17 cellular contexts compared by ENCODE assay signal in the genomic region with DNA sequence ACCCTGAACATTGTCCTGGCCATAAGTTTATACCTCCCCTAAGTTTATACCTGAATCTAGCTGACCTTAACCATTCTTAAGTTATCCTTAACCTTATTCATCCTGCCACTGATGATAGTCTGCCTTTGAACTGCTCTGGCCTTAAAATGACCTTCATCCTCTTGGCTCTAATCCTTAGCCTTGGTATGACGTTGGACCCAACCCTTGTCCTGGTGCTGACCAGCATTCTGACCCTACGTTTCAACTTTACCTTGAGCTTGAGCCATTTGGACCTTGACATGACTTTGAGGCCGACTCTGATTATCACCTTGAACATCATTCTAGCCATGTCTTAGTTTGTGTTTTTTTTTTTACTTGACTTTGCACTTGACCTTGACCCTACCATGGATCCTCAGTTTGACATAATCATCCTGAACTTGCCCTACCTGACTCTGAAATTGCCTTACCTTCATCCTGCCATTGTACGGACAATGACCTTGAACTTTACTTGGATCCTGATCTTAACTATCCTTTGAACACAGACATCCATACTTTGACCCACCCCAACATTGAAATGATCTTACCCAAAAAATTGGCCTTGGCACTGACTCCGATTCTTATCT.
A peak's percentile ranks its signal among the peaks of the same experiment; 100 is the strongest.
DNase-seq lines count a peak whose midpoint lies in the region; ATAC-seq and TF ChIP-seq lines count a peak whose summit lies in the region.
"Had no signal": no experiment of that assay in that cellular context is flagged by ENCODE, and none has a peak within 500 bp of the region (broad histone marks: within the 10 kb centered on the region; RNA-seq: fewer than 3 reads in every experiment).

No MANE protein-coding gene starts in this region.

- DNase-seq in heart right ventricle (no peak), Right ventricle myocardium superior (no peak), T-helper 17 cell (no peak), posterior cingulate gyrus (no peak), neural progenitor cell (ENCODE audit: low spot score) (no peak)
- DNase-seq: C1 segment of cervical spinal cord, DMS79 treated with DMSO at 0.1 percent for 48 hours, GOT3, NCI-H1092 treated with DMSO at 0.1 percent for 48 hours, NCI-H146, NCI-H2081, NCI-H510A, NCI-H774, SHP77 had no signal

- peaks cover 23% of the 10 kb centered on the region for H4K20me1 ChIP-seq in neural progenitor cell (ENCODE audit: low read depth)

- H3K36me3 ChIP-seq in heart right ventricle (peaks cover 0 to 62% (median 0%) of the 10 kb centered on the region in 9 donors), skeletal muscle tissue (ENCODE audit: control insufficient read depth in 3 of 3, insufficient read depth in 3 of 3, low read length in 3 of 3) (peaks cover 3 to 29% (median 6%) of the 10 kb centered on the region in 3 donors), neural progenitor cell (peaks cover 5% of the 10 kb centered on the region)

- TF ChIP-seq CTCF in heart right ventricle (IDR thresholded peaks at IDR 0.05) (no peak), neural progenitor cell (IDR thresholded peaks at IDR 0.05) (no peak)

- H3K79me2 ChIP-seq in neural progenitor cell (ENCODE audit: low read depth) = no peaks in the 10 kb centered on the region

- H3K4me1 ChIP-seq in heart right ventricle (peaks cover 3 to 43% (median 30%) of the 10 kb centered on the region in 9 donors), skeletal muscle tissue (ENCODE audit: control insufficient read depth in 3 of 3, insufficient read depth in 3 of 3, low read length in 3 of 3) (peaks cover 29 to 65% (median 30%) of the 10 kb centered on the region in 3 donors), neural progenitor cell (no peaks in the 10 kb centered on the region)

- H3K4me3 Mint-ChIP-seq in T-helper 17 cell = peak overlapping the region; percentile 32
- H3K4me3 Mint-ChIP-seq in dendritic cell treated with granulocyte-macrophage colony-stimulating factor and Interleukin-4, amounts not matched to agents 40 ng/mL and 50 ng/mL, for 4 days = no peak overlapping the region
- H3K4me3 Mint-ChIP-seq in neural progenitor cell = no peak overlapping the region

- H3K27me3 Mint-ChIP-seq in T-helper 17 cell = no peaks in the 10 kb centered on the region
- H3K27me3 Mint-ChIP-seq in dendritic cell treated with granulocyte-macrophage colony-stimulating factor and Interleukin-4, amounts not matched to agents 40 ng/mL and 50 ng/mL, for 4 days = no peaks in the 10 kb centered on the region
- peaks cover 2% of the 10 kb centered on the region for H3K27me3 Mint-ChIP-seq in neural progenitor cell (ENCODE audit: insufficient read depth, low read depth)

- ATAC-seq in heart right ventricle (no peak), Right ventricle myocardium superior (ENCODE audit: poor library complexity) (no peak), T-helper 17 cell (no peak)
- ATAC-seq: HCT116 had no signal

- intact Hi-C loops in heart right ventricle (cut with DNase I) (no loop called here), Right ventricle myocardium superior (cut with DNase I) (no loop called here), posterior cingulate gyrus (cut with DNase I) (loop anchor here (10.0 kb wide), 1 partner anchor 47 kb away; no protein-coding TSS in a partner anchor)
- intact Hi-C loops in dendritic cell treated with granulocyte-macrophage colony-stimulating factor and Interleukin-4, amounts not matched to agents 40 ng/mL and 50 ng/mL, for 4 days (cut with micrococcal nuclease) = no loop called here

- H2AFZ ChIP-seq in neural progenitor cell (replicated peaks) = no peak overlapping the region

- H3K4me3 ChIP-seq in heart right ventricle (no peak overlapping the region), skeletal muscle tissue (ENCODE audit: low read length in 3 of 3) (no peak overlapping the region), neural progenitor cell (no peak overlapping the region)

- H3K9me3 ChIP-seq in heart right ventricle (no peaks in the 10 kb centered on the region), T-helper 17 cell (ENCODE audit: control insufficient read depth, low read length, poor library complexity, severe bottlenecking) (no peaks in the 10 kb centered on the region), skeletal muscle tissue (ENCODE audit: control insufficient read depth in 3 of 3, low read length in 3 of 3) (no peaks in the 10 kb centered on the region), neural progenitor cell (ENCODE audit: low read depth) (no peaks in the 10 kb centered on the region)

- no peak overlapping the region for H3K4me2 ChIP-seq in neural progenitor cell

- H3K27me3 ChIP-seq in heart right ventricle (no peaks in the 10 kb centered on the region), skeletal muscle tissue (ENCODE audit: control insufficient read depth in 3 of 3, insufficient read depth in 3 of 3, low read length in 3 of 3) (no peaks in the 10 kb centered on the region), neural progenitor cell (no peaks in the 10 kb centered on the region)

- H3K27ac ChIP-seq in heart right ventricle (peak overlapping the region in 7 of 10 donors; percentile 47 to 88 (median 61)), skeletal muscle tissue (ENCODE audit: low read depth, low read length) (peak overlapping the region; percentile 43), neural progenitor cell (no peak overlapping the region)

- 87 to 88% methylated on average over 5 of the region's 5 CpGs for WGBS in heart right ventricle, 2 donors

- peaks cover 5% of the 10 kb centered on the region for H3K36me3 Mint-ChIP-seq in T-helper 17 cell (ENCODE audit: low read depth)
- peaks cover 100% of the 10 kb centered on the region for H3K36me3 Mint-ChIP-seq in dendritic cell treated with granulocyte-macrophage colony-stimulating factor and Interleukin-4, amounts not matched to agents 40 ng/mL and 50 ng/mL, for 4 days (ENCODE audit: low read depth)
- peaks cover 45% of the 10 kb centered on the region for H3K36me3 Mint-ChIP-seq in neural progenitor cell

- H3F3A ChIP-seq in neural progenitor cell (ENCODE audit: low read depth) = peaks cover 10% of the 10 kb centered on the region

- H3K9me3 Mint-ChIP-seq in dendritic cell treated with granulocyte-macrophage colony-stimulating factor and Interleukin-4, amounts not matched to agents 40 ng/mL and 50 ng/mL, for 4 days = peaks cover 9% of the 10 kb centered on the region
- peaks cover 2% of the 10 kb centered on the region for H3K9me3 Mint-ChIP-seq in neural progenitor cell

- H3K9ac ChIP-seq in skeletal muscle tissue (ENCODE audit: low read depth in 1 of 3, low read length in 3 of 3) = no peak overlapping the region
- H3K9ac ChIP-seq in neural progenitor cell = no peak overlapping the region

- peaks cover 4% of the 10 kb centered on the region for H3K4me1 Mint-ChIP-seq in T-helper 17 cell
- peaks cover 50% of the 10 kb centered on the region for H3K4me1 Mint-ChIP-seq in dendritic cell treated with granulocyte-macrophage colony-stimulating factor and Interleukin-4, amounts not matched to agents 40 ng/mL and 50 ng/mL, for 4 days (ENCODE audit: low read depth)
- H3K4me1 Mint-ChIP-seq in neural progenitor cell = no peaks in the 10 kb centered on the region

- H3K27ac Mint-ChIP-seq in T-helper 17 cell (no peak overlapping the region), neural progenitor cell (no peak overlapping the region)
- peak overlapping the region; percentile 58 for H3K27ac Mint-ChIP-seq in dendritic cell treated with granulocyte-macrophage colony-stimulating factor and Interleukin-4, amounts not matched to agents 40 ng/mL and 50 ng/mL, for 4 days
